ENCODE assay signal across 1 cellular context in the genomic region with DNA sequence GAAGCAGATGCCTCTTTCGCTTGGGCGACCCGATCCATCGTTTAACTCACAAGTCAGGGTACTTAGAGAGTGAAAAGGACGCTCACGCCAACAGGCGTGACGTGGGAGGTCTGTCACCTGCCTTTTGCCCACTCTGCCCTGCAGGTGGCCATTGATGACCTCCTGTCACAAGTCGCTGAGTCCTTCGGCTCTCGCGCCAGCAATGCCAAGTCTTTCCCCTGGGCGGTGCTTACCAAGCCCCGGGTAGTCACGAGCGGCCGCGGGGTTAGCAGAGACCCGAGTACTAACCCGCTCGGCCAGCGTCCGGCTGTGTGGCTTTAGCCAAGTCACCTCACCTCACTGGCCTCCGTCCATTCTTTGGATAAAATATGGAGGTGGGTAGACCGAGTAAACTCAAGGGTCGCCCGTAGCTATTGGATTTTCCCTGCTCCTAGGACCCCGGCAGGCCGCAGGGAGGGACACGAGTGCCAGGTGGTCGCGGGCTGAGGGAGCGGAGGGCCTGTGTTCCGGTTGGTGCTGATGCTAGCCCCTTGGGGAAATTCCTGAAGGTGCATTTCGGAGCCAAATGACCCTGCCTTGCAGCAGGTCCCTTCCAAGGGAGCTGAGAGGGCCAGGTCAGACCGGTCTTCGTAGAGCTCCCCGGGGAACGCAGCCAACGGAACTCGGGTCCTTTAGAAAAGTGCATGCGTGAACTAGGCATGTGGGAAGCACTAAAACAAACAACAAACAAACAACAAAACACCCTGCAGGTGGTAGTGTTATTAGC.
TF ChIP-seq lines count a peak whose summit lies in the region.

No MANE protein-coding gene starts in this region.

TF ChIP-seq in WTC11, 78 proteins besides CTCF, POLR2A, EP300 and RAD21 (continued from another document):
- TF ChIP-seq, protein P1, sequence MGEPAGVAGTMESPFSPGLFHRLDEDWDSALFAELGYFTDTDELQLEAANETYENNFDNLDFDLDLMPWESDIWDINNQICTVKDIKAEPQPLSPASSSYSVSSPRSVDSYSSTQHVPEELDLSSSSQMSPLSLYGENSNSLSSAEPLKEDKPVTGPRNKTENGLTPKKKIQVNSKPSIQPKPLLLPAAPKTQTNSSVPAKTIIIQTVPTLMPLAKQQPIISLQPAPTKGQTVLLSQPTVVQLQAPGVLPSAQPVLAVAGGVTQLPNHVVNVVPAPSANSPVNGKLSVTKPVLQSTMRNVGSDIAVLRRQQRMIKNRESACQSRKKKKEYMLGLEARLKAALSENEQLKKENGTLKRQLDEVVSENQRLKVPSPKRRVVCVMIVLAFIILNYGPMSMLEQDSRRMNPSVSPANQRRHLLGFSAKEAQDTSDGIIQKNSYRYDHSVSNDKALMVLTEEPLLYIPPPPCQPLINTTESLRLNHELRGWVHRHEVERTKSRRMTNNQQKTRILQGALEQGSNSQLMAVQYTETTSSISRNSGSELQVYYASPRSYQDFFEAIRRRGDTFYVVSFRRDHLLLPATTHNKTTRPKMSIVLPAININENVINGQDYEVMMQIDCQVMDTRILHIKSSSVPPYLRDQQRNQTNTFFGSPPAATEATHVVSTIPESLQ (CRISPR knock-in tag; IDR thresholded peaks at IDR 0.05): no peak
- TF ChIP-seq, protein P2, sequence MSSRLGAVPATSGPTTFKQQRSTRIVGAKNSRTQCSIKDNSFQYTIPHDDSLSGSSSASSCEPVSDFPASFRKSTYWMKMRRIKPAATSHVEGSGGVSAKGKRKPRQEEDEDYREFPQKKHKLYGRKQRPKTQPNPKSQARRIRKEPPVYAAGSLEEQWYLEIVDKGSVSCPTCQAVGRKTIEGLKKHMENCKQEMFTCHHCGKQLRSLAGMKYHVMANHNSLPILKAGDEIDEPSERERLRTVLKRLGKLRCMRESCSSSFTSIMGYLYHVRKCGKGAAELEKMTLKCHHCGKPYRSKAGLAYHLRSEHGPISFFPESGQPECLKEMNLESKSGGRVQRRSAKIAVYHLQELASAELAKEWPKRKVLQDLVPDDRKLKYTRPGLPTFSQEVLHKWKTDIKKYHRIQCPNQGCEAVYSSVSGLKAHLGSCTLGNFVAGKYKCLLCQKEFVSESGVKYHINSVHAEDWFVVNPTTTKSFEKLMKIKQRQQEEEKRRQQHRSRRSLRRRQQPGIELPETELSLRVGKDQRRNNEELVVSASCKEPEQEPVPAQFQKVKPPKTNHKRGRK (CRISPR knock-in tag; IDR thresholded peaks at IDR 0.05; ENCODE audit: borderline replicate concordance): 0 out of 2 replicates have a peak, but pooled peaks have one; percentile 2
- TF ChIP-seq, protein P3, sequence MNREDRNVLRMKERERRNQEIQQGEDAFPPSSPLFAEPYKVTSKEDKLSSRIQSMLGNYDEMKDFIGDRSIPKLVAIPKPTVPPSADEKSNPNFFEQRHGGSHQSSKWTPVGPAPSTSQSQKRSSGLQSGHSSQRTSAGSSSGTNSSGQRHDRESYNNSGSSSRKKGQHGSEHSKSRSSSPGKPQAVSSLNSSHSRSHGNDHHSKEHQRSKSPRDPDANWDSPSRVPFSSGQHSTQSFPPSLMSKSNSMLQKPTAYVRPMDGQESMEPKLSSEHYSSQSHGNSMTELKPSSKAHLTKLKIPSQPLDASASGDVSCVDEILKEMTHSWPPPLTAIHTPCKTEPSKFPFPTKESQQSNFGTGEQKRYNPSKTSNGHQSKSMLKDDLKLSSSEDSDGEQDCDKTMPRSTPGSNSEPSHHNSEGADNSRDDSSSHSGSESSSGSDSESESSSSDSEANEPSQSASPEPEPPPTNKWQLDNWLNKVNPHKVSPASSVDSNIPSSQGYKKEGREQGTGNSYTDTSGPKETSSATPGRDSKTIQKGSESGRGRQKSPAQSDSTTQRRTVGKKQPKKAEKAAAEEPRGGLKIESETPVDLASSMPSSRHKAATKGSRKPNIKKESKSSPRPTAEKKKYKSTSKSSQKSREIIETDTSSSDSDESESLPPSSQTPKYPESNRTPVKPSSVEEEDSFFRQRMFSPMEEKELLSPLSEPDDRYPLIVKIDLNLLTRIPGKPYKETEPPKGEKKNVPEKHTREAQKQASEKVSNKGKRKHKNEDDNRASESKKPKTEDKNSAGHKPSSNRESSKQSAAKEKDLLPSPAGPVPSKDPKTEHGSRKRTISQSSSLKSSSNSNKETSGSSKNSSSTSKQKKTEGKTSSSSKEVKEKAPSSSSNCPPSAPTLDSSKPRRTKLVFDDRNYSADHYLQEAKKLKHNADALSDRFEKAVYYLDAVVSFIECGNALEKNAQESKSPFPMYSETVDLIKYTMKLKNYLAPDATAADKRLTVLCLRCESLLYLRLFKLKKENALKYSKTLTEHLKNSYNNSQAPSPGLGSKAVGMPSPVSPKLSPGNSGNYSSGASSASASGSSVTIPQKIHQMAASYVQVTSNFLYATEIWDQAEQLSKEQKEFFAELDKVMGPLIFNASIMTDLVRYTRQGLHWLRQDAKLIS (CRISPR knock-in tag; IDR thresholded peaks at IDR 0.05; ENCODE audit: borderline replicate concordance): no peak
- TF ChIP-seq, protein P4, sequence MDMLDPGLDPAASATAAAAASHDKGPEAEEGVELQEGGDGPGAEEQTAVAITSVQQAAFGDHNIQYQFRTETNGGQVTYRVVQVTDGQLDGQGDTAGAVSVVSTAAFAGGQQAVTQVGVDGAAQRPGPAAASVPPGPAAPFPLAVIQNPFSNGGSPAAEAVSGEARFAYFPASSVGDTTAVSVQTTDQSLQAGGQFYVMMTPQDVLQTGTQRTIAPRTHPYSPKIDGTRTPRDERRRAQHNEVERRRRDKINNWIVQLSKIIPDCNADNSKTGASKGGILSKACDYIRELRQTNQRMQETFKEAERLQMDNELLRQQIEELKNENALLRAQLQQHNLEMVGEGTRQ (CRISPR knock-in tag; IDR thresholded peaks at IDR 0.05): 0 out of 2 replicates have a peak, but pooled peaks have one; percentile 4
